33 cellular contexts compared by ENCODE assay signal in the genomic region with DNA sequence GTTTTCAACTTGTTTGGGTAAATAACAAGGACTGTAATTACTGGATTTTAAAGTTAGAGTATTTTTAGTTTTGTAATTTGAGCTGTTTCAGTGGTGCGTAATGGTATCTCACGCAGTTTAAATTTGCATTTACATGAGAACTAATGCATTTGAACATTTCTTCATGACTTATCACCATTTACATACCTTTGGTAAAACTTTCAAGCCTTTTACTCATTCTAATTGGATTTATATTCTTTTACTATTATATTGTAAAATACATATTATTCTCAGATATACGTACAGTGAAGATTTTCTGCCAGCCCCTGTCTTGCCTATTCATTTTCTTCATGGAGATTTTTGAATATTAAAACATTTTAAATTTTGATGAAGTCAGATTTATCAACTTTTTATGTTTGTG.
A peak's percentile ranks its signal among the peaks of the same experiment; 100 is the strongest.
DNase-seq lines count a peak whose midpoint lies in the region; ATAC-seq, FAIRE-seq and TF ChIP-seq lines count a peak whose summit lies in the region.
"Had no signal": no experiment of that assay in that cellular context is flagged by ENCODE, and none has a peak within 500 bp of the region (broad histone marks: within the 10 kb centered on the region; RNA-seq: fewer than 3 reads in every experiment).

No MANE protein-coding gene starts in this region.

- peak overlapping the region; percentile 40; the same call in 1 of the 2 replicates for H3K4me2 ChIP-seq in GM23338
- H3K4me2 ChIP-seq: A549; BLaER1; BLaER1 treated with 17β-estradiol and CSF1 and Interleukin-3, amounts not matched to agents 10 nM and 100 nM had no signal

- H3K4me1 Mint-ChIP-seq in GM23338: peaks cover 16% of the 10 kb centered on the region; the same call in 2 of the 3 replicates
- H3K4me1 Mint-ChIP-seq: B cell; CD14-positive monocyte; CD4-positive, alpha-beta memory T cell; CD4-positive, CD25-positive, alpha-beta regulatory T cell; CD8-positive, alpha-beta memory T cell had no signal

- no peaks in the 10 kb centered on the region; the same call in 2 of the 3 replicates for H3K9me3 Mint-ChIP-seq in GM23338
- H3K9me3 Mint-ChIP-seq: CD4-positive, alpha-beta memory T cell; CD4-positive, alpha-beta T cell; CD8-positive, alpha-beta memory T cell; CD8-positive, alpha-beta T cell had no signal

- peaks cover 2% of the 10 kb centered on the region for H3K27me3 Mint-ChIP-seq in GM23338 (ENCODE audit: insufficient read depth, low read depth, poor library complexity)
- H3K27me3 Mint-ChIP-seq: B cell; CD4-positive, alpha-beta memory T cell; CD4-positive, alpha-beta T cell; CD4-positive, CD25-positive, alpha-beta regulatory T cell; CD8-positive, alpha-beta memory T cell had no signal

- DNase-seq in GM23338 (ENCODE audit: low spot score) (no peak), frontal cortex (ENCODE audit: low spot score in 2 of 2) (no peak), NCI-H345 (lab: John Stamatoyannopoulos, UW) (no peak), NCI-H2107 treated with DMSO at 0.1 percent for 48 hours (lab: John Stamatoyannopoulos, UW; ENCODE audit: unreplicated experiment) (no peak)
- DNase-seq: 8988T; ACHN; AML-193; BE2C; C1 segment of cervical spinal cord; Caco-2; Calu3; CD4-positive, alpha-beta memory T cell; CD4-positive, alpha-beta T cell; CD4-positive, CD25-positive, alpha-beta regulatory T cell; CD8-positive, alpha-beta memory T cell; CD8-positive, alpha-beta T cell; COR-L47; DMS 273 treated with DMSO at 0.1 percent for 48 hours; DMS153; DMS53; DMS79; DMS79 treated with DMSO at 0.1 percent for 48 hours; DND-41; EL had no signal

- H3K4me1 ChIP-seq in GM23338 (ENCODE audit: insufficient read depth): peaks cover 18% of the 10 kb centered on the region; the same call in 1 of the 2 replicates
- H3K4me1 ChIP-seq: A549; BE2C; BLaER1; BLaER1 treated with 17β-estradiol and CSF1 and Interleukin-3, amounts not matched to agents 10 nM and 100 nM; Caco-2 had no signal

- no peak overlapping the region for H3K27ac ChIP-seq in GM23338 (ENCODE audit: low read depth)
- H3K27ac ChIP-seq: 22Rv1; A549; BLaER1; BLaER1 treated with 17β-estradiol and CSF1 and Interleukin-3, amounts not matched to agents 10 nM and 100 nM; C4-2B had no signal

- no peaks in the 10 kb centered on the region for H3K27me3 ChIP-seq in GM23338 (ENCODE audit: insufficient read depth)
- H3K27me3 ChIP-seq: BE2C; BLaER1; BLaER1 treated with 17β-estradiol and CSF1 and Interleukin-3, amounts not matched to agents 10 nM and 100 nM had no signal

- no peaks in the 10 kb centered on the region for H3K79me2 ChIP-seq in GM23338 (replicated peaks; ENCODE audit: insufficient read depth)

- H2AFZ ChIP-seq in GM23338: no peak overlapping the region

- H3K36me3 Mint-ChIP-seq in GM23338 (ENCODE audit: low read depth): no peaks in the 10 kb centered on the region; the same call in 2 of the 3 replicates
- H3K36me3 Mint-ChIP-seq: CD14-positive monocyte; CD4-positive, alpha-beta memory T cell; CD4-positive, CD25-positive, alpha-beta regulatory T cell; CD8-positive, alpha-beta memory T cell; CD8-positive, alpha-beta T cell had no signal

- H3K9me2 ChIP-seq in GM23338 (ENCODE audit: insufficient read depth): no peaks in the 10 kb centered on the region

- H4K20me1 ChIP-seq in GM23338 (replicated peaks; ENCODE audit: insufficient read depth): no peaks in the 10 kb centered on the region
- H4K20me1 ChIP-seq: BLaER1; BLaER1 treated with 17β-estradiol and CSF1 and Interleukin-3, amounts not matched to agents 10 nM and 100 nM had no signal

- no peaks in the 10 kb centered on the region; the same call in 1 of the 2 replicates for H3K36me3 ChIP-seq in GM23338 (ENCODE audit: insufficient read depth)
- H3K36me3 ChIP-seq: BE2C; BLaER1; BLaER1 treated with 17β-estradiol and CSF1 and Interleukin-3, amounts not matched to agents 10 nM and 100 nM had no signal

- H3K27ac Mint-ChIP-seq in GM23338: 0 out of 2 replicates have a peak overlapping the region, but pooled peaks have one; percentile 72
- H3K27ac Mint-ChIP-seq: B cell; CD14-positive monocyte; CD4-positive, alpha-beta memory T cell; CD4-positive, alpha-beta T cell; CD4-positive, CD25-positive, alpha-beta regulatory T cell; CD8-positive, alpha-beta memory T cell; CD8-positive, alpha-beta T cell had no signal

- H3K4me3 Mint-ChIP-seq in GM23338: no peak overlapping the region
- H3K4me3 Mint-ChIP-seq: B cell; CD14-positive monocyte; CD4-positive, alpha-beta memory T cell; CD4-positive, alpha-beta T cell; CD4-positive, CD25-positive, alpha-beta regulatory T cell; CD8-positive, alpha-beta memory T cell; CD8-positive, alpha-beta T cell had no signal

- no peaks in the 10 kb centered on the region for H3F3A ChIP-seq in GM23338 (replicated peaks; ENCODE audit: low read depth)

- ATAC-seq in GM23338: no peak
- ATAC-seq: A549; CD8-positive, alpha-beta T cell had no signal

- TF ChIP-seq CTCF in GM23338 (conservative IDR thresholded peaks at IDR 0.05; ENCODE audit: low read depth in 2 of 2): no peak

- peak; percentile 3 for FAIRE-seq in frontal cortex (lab: Jason Lieb, UNC)
- FAIRE-seq: A204.1, A549, D721Med had no signal

- H3K4me3 ChIP-seq in GM23338: no peak overlapping the region
- H3K4me3 ChIP-seq: A549; BLaER1; BLaER1 treated with 17β-estradiol and CSF1 and Interleukin-3, amounts not matched to agents 10 nM and 100 nM had no signal

TF ChIP-seq in GM23338, 12 proteins besides CTCF, POLR2A, EP300 and RAD21:
- no peak for TF ChIP-seq EZH2 (IDR thresholded peaks at IDR 0.05; ENCODE audit: low read depth, unreplicated experiment)
- TF ChIP-seq, protein P1, sequence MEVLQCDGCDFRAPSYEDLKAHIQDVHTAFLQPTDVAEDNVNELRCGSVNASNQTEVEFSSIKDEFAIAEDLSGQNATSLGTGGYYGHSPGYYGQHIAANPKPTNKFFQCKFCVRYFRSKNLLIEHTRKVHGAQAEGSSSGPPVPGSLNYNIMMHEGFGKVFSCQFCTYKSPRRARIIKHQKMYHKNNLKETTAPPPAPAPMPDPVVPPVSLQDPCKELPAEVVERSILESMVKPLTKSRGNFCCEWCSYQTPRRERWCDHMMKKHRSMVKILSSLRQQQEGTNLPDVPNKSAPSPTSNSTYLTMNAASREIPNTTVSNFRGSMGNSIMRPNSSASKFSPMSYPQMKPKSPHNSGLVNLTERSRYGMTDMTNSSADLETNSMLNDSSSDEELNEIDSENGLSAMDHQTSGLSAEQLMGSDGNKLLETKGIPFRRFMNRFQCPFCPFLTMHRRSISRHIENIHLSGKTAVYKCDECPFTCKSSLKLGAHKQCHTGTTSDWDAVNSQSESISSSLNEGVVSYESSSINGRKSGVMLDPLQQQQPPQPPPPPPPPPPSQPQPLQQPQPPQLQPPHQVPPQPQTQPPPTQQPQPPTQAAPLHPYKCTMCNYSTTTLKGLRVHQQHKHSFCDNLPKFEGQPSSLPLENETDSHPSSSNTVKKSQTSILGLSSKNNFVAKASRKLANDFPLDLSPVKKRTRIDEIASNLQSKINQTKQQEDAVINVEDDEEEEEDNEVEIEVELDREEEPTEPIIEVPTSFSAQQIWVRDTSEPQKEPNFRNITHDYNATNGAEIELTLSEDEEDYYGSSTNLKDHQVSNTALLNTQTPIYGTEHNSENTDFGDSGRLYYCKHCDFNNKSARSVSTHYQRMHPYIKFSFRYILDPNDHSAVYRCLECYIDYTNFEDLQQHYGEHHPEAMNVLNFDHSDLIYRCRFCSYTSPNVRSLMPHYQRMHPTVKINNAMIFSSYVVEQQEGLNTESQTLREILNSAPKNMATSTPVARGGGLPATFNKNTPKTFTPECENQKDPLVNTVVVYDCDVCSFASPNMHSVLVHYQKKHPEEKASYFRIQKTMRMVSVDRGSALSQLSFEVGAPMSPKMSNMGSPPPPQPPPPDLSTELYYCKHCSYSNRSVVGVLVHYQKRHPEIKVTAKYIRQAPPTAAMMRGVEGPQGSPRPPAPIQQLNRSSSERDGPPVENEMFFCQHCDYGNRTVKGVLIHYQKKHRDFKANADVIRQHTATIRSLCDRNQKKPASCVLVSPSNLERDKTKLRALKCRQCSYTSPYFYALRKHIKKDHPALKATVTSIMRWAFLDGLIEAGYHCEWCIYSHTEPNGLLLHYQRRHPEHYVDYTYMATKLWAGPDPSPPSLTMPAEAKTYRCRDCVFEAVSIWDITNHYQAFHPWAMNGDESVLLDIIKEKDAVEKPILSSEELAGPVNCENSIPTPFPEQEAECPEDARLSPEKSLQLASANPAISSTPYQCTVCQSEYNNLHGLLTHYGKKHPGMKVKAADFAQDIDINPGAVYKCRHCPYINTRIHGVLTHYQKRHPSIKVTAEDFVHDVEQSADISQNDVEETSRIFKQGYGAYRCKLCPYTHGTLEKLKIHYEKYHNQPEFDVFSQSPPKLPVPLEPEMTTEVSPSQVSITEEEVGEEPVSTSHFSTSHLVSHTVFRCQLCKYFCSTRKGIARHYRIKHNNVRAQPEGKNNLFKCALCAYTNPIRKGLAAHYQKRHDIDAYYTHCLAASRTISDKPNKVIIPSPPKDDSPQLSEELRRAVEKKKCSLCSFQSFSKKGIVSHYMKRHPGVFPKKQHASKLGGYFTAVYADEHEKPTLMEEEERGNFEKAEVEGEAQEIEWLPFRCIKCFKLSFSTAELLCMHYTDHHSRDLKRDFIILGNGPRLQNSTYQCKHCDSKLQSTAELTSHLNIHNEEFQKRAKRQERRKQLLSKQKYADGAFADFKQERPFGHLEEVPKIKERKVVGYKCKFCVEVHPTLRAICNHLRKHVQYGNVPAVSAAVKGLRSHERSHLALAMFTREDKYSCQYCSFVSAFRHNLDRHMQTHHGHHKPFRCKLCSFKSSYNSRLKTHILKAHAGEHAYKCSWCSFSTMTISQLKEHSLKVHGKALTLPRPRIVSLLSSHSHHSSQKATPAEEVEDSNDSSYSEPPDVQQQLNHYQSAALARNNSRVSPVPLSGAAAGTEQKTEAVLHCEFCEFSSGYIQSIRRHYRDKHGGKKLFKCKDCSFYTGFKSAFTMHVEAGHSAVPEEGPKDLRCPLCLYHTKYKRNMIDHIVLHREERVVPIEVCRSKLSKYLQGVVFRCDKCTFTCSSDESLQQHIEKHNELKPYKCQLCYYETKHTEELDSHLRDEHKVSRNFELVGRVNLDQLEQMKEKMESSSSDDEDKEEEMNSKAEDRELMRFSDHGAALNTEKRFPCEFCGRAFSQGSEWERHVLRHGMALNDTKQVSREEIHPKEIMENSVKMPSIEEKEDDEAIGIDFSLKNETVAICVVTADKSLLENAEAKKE (CRISPR knock-in tag; IDR thresholded peaks at IDR 0.05): no peak
- TF ChIP-seq STAT1 (IDR thresholded peaks at IDR 0.05; ENCODE audit: unreplicated experiment): no peak
- TF ChIP-seq POLR2AphosphoS5 (IDR thresholded peaks at IDR 0.05; ENCODE audit: low read depth): no peak
- TF ChIP-seq NANOG (IDR thresholded peaks at IDR 0.05; ENCODE audit: borderline replicate concordance): no peak
